Comparison of ENCODE assay signal across 1 cellular context in the genomic region with DNA sequence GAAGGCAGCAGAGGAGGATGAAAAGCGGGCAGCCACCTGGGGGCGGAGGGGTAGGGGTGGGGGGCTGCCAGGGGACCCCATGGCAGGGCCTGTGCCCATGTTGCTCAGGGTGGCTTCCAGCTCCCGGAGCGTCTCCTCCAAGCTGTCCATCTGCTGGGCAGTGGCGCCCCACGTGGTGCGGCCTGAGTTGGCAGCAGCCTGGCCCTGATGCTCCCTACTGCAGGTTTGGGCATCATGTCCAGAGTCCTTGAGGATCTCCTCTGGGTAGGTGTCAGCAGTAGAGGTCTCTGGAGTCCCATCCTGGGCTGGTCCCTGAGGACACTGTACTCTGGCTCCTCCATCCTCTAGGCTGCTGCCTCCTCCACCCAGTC.
TF ChIP-seq lines count a peak whose summit lies in the region.

No MANE protein-coding gene starts in this region.

TF ChIP-seq in WTC11, 78 proteins besides CTCF, POLR2A, EP300 and RAD21 (continued from another document):
- TF ChIP-seq SP1 (CRISPR knock-in tag; conservative IDR thresholded peaks at IDR 0.05) (no peak), ERG (CRISPR knock-in tag; IDR thresholded peaks at IDR 0.05) (no peak), ELF4 (CRISPR knock-in tag; IDR thresholded peaks at IDR 0.05; ENCODE audit: low read depth) (no peak), ZNF232 (CRISPR knock-in tag; IDR thresholded peaks at IDR 0.05) (no peak), AFF4 (CRISPR knock-in tag; IDR thresholded peaks at IDR 0.05; ENCODE audit: borderline replicate concordance) (no peak), ZNF423 (CRISPR knock-in tag; IDR thresholded peaks at IDR 0.05) (no peak), JUN (CRISPR knock-in tag; IDR thresholded peaks at IDR 0.05) (no peak), ZNF121 (CRISPR knock-in tag; IDR thresholded peaks at IDR 0.05) (no peak), ZNF396 (CRISPR knock-in tag; IDR thresholded peaks at IDR 0.05; ENCODE audit: borderline replicate concordance) (no peak), SOX15 (CRISPR knock-in tag; IDR thresholded peaks at IDR 0.05) (no peak)
- TF ChIP-seq, protein P1, sequence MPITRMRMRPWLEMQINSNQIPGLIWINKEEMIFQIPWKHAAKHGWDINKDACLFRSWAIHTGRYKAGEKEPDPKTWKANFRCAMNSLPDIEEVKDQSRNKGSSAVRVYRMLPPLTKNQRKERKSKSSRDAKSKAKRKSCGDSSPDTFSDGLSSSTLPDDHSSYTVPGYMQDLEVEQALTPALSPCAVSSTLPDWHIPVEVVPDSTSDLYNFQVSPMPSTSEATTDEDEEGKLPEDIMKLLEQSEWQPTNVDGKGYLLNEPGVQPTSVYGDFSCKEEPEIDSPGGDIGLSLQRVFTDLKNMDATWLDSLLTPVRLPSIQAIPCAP (CRISPR knock-in tag; IDR thresholded peaks at IDR 0.05) = no peak
- TF ChIP-seq, protein P2, sequence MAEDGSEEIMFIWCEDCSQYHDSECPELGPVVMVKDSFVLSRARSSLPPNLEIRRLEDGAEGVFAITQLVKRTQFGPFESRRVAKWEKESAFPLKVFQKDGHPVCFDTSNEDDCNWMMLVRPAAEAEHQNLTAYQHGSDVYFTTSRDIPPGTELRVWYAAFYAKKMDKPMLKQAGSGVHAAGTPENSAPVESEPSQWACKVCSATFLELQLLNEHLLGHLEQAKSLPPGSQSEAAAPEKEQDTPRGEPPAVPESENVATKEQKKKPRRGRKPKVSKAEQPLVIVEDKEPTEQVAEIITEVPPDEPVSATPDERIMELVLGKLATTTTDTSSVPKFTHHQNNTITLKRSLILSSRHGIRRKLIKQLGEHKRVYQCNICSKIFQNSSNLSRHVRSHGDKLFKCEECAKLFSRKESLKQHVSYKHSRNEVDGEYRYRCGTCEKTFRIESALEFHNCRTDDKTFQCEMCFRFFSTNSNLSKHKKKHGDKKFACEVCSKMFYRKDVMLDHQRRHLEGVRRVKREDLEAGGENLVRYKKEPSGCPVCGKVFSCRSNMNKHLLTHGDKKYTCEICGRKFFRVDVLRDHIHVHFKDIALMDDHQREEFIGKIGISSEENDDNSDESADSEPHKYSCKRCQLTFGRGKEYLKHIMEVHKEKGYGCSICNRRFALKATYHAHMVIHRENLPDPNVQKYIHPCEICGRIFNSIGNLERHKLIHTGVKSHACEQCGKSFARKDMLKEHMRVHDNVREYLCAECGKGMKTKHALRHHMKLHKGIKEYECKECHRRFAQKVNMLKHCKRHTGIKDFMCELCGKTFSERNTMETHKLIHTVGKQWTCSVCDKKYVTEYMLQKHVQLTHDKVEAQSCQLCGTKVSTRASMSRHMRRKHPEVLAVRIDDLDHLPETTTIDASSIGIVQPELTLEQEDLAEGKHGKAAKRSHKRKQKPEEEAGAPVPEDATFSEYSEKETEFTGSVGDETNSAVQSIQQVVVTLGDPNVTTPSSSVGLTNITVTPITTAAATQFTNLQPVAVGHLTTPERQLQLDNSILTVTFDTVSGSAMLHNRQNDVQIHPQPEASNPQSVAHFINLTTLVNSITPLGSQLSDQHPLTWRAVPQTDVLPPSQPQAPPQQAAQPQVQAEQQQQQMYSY (CRISPR knock-in tag; IDR thresholded peaks at IDR 0.05) = no peak
